In the genomic region with DNA sequence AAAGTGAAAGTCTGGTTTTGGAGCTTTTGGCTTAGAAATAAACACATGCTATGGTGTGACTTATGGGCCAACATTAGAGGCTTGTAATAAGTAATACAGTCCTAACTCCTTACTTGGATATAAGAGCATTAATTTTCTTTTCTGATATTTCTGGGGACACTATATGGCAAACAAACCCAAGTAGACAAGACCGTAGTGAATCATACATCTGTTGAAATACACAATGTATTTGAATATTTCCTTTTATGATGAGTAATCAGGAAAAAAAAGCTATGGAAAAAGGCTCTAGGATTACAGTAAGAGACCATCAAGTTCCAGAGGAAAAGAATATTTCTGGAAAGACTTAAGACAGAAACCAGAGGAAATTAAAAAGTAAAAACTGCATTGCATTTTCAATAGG, we compare ENCODE assay signal across 1 cellular context.
TF ChIP-seq lines count a peak whose summit lies in the region.

No MANE protein-coding gene starts in this region.

TF ChIP-seq in A549, 52 proteins besides CTCF, POLR2A, EP300 and RAD21 (continued from another document):
- TF ChIP-seq RNF2 (IDR thresholded peaks at IDR 0.05; ENCODE audit: borderline replicate concordance, low read depth) (no peak), FOSB (CRISPR knock-in tag; IDR thresholded peaks at IDR 0.05) (no peak), FOSL2 (IDR thresholded peaks at IDR 0.05) (peak; percentile 54), FOSL2 (CRISPR knock-in tag; IDR thresholded peaks at IDR 0.05) (peak; percentile 73), MAFK (IDR thresholded peaks at IDR 0.05; ENCODE audit: partially characterized antibody) (peak; percentile 88)
